In genomic region chr16:11957591-11958395, GRCh38 we compare ENCODE assay signal across 2 cellular contexts.
TF ChIP-seq lines count a peak whose summit lies in the region.

No MANE protein-coding gene starts in this region.

TF ChIP-seq in SK-N-SH, 30 proteins besides CTCF, POLR2A, EP300 and RAD21:
- TF ChIP-seq REST (IDR thresholded peaks at IDR 0.05; ENCODE audit: low read depth, low read length) = no peak
- TF ChIP-seq RFX5 (IDR thresholded peaks at IDR 0.05; ENCODE audit: low read length) = no peak
- TF ChIP-seq ZBTB33 (IDR thresholded peaks at IDR 0.05; ENCODE audit: borderline replicate concordance, low read depth) = no peak
- no peak for TF ChIP-seq USF1 (IDR thresholded peaks at IDR 0.05; ENCODE audit: borderline replicate concordance, low read depth)
- TF ChIP-seq RXRA (IDR thresholded peaks at IDR 0.05; ENCODE audit: borderline replicate concordance, low read depth) = no peak
- TF ChIP-seq TAF1 (IDR thresholded peaks at IDR 0.05; ENCODE audit: borderline replicate concordance, low read depth, low read length) = no peak
- no peak for TF ChIP-seq FOSL2 (IDR thresholded peaks at IDR 0.05; ENCODE audit: borderline replicate concordance, low read depth)
- TF ChIP-seq TEAD4 (IDR thresholded peaks at IDR 0.05; ENCODE audit: borderline replicate concordance, insufficient read depth) = no peak
- TF ChIP-seq IRF3 (IDR thresholded peaks at IDR 0.05; ENCODE audit: low read depth, low read length) = no peak
- TF ChIP-seq PBX3 (IDR thresholded peaks at IDR 0.05) = no peak

TF ChIP-seq in SK-N-SH treated with all-trans-retinoic acid at 6 μM for 48 hours, 23 proteins besides CTCF, POLR2A, EP300 and RAD21 (continued from another document):
- TF ChIP-seq POU6F1 (CRISPR knock-in tag; IDR thresholded peaks at IDR 0.05; ENCODE audit: borderline replicate concordance, low read depth) = no peak
- no peak for TF ChIP-seq ARNTL (CRISPR knock-in tag; IDR thresholded peaks at IDR 0.05; ENCODE audit: borderline replicate concordance, low read depth)
- no peak for TF ChIP-seq GLIS3 (CRISPR knock-in tag; IDR thresholded peaks at IDR 0.05)
- no peak for TF ChIP-seq RARB (CRISPR knock-in tag; IDR thresholded peaks at IDR 0.05)
- TF ChIP-seq SNAI2 (CRISPR knock-in tag; IDR thresholded peaks at IDR 0.05) = no peak
